Comparison of ENCODE assay signal across 10 cellular contexts in genomic region chrX:32448320-32448719, GRCh38.
A peak's percentile ranks its signal among the peaks of the same experiment; 100 is the strongest.
DNase-seq lines count a peak whose midpoint lies in the region; ATAC-seq and TF ChIP-seq lines count a peak whose summit lies in the region.
"Had no signal": no experiment of that assay in that cellular context is flagged by ENCODE, and none has a peak within 500 bp of the region (broad histone marks: within the 10 kb centered on the region; RNA-seq: fewer than 3 reads in every experiment).

No MANE protein-coding gene starts in this region.

- no peak for TF ChIP-seq EP300 in ovary (IDR thresholded peaks at IDR 0.05)

- H3K27me3 ChIP-seq in left lung (peaks cover 0 to 2% of the 10 kb centered on the region in 2 donors), MG63 (no peaks in the 10 kb centered on the region), ovary (no peaks in the 10 kb centered on the region)
- H3K27me3 ChIP-seq: heart right ventricle had no signal

- ATAC-seq in HG02642 (IDR thresholded peaks at IDR 0.05; ENCODE audit: poor library complexity, unreplicated experiment) (peak; percentile 99), left lung (peak; percentile 85)

- intact Hi-C loops in left lung (cut with DNase I): no loop called here
- intact Hi-C loops in ovary (cut with DNase I): no loop called here

- no peak for TF ChIP-seq CTCF in left lung (IDR thresholded peaks at IDR 0.05)
- no peak for TF ChIP-seq CTCF in ovary (IDR thresholded peaks at IDR 0.05)

- H3K9me3 ChIP-seq in left lung (no peaks in the 10 kb centered on the region), MG63 (no peaks in the 10 kb centered on the region), ovary (no peaks in the 10 kb centered on the region)
- H3K9me3 ChIP-seq: heart right ventricle had no signal

- H3K27ac ChIP-seq in left lung (no peak overlapping the region), ovary (no peak overlapping the region)
- H3K27ac ChIP-seq: 22Rv1, heart right ventricle had no signal

- H3K36me3 ChIP-seq in left lung (no peaks in the 10 kb centered on the region), MG63 (no peaks in the 10 kb centered on the region), ovary (no peaks in the 10 kb centered on the region)
- H3K36me3 ChIP-seq: heart right ventricle had no signal

- no peaks in the 10 kb centered on the region for H3K4me1 ChIP-seq in left lung
- no peaks in the 10 kb centered on the region for H3K4me1 ChIP-seq in ovary (ENCODE audit: insufficient read depth)
- H3K4me1 ChIP-seq: heart right ventricle had no signal

- DNase-seq in DMS53 (lab: John Stamatoyannopoulos, UW) (peak; percentile 49), DMS53 treated with DMSO at 0.1 percent for 48 hours (lab: John Stamatoyannopoulos, UW; ENCODE audit: unreplicated experiment) (no peak), MV-4-11 (lab: John Stamatoyannopoulos, UW) (peak; percentile 94), left lung (no peak), MG63 (no peak), ovary (no peak)
- no peak for DNase-seq in activated CD4-positive, alpha-beta T cell treated with anti-CD3 and anti-CD28 coated beads for 1 hour
- DNase-seq: heart right ventricle had no signal

- TF ChIP-seq POLR2A in ovary (IDR thresholded peaks at IDR 0.05): no peak

- WGBS in ovary, 3 donors: 58 to 74% (median 69%) methylated on average over 1 of the region's 1 CpG

- H3K4me3 ChIP-seq in left lung (no peak overlapping the region), MG63 (no peak overlapping the region; the same call in 1 of the 2 replicates), ovary (no peak overlapping the region)
- H3K4me3 ChIP-seq: heart right ventricle had no signal

Comparison
In these comparisons a context has a peak if more than half of its experiments do, and no peak if none do; other contexts are left out.
1. DNase-seq: peak in DMS53 (single experiment) and MV-4-11 (single experiment); none in DMS53 treated with DMSO at 0.1 percent for 48 hours (single experiment), left lung (0 of 2), MG63 (single experiment), ovary (0 of 5) and activated CD4-positive, alpha-beta T cell treated with anti-CD3 and anti-CD28 coated beads for 1 hour (single experiment).